In the genomic region with DNA sequence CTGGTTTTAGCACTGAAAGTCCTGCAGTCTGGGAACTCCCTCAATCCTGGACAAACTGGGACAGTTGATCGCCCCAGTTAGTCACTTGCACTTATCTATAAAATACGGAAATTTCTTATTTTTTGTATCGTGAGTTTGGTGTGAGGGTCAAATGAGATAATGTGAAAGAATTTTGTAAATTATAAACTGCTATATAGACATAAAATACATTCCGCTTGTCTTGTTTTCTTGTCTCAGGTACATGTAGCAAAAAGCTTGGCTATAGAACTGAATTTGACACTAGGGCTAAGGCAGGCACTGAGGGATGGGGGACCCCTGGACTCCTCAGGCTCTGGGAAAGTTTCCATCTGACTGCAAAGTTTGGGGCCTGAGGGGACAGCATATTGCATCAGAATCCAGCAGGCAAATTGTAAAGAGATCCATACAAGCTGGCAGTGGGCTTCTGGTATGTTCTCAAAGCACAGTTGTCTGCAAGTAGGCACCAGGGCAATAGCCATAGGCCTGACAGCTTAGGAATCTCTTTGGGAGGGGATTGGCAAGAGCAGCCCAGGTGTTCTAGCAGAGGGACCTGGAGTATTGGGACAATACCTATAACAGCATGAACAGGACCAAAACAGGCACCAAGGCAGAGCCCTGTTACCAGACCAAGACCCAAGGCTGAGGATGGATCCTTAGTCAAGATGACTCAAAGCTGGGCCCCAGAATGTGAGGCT, we compare ENCODE assay signal across 13 cellular contexts.
"Had no signal": no experiment of that assay in that cellular context is flagged by ENCODE, and none has a peak within 500 bp of the region (broad histone marks: within the 10 kb centered on the region; RNA-seq: fewer than 3 reads in every experiment).

No MANE protein-coding gene starts in this region.

- H3K27ac ChIP-seq: cardiac muscle cell, foreskin keratinocyte, left lung, pancreas had no signal

- H3K4me1 ChIP-seq: foreskin keratinocyte, pancreas had no signal

- DNase-seq: activated effector memory CD4-positive, alpha-beta T cell treated with anti-CD3 and anti-CD28 coated beads, Interleukin-2, amount 50 U/mL, for 16 hours; activated T-cell treated with anti-CD3 and anti-CD28 coated beads, Interleukin-2, amount 50 U/mL, for 24 hours; foreskin keratinocyte; head of caudate nucleus; islet precursor cell; left lung; mesendoderm; pancreas; stimulated activated CD4-positive, alpha-beta T cell treated with anti-CD3 and anti-CD28 coated beads, Interleukin-4, amount 100 ng/mL, for 24 hours had no signal

- H3K4me3 ChIP-seq: cardiac muscle cell, left lung, pancreas had no signal

- FAIRE-seq: colon, endothelial cell of umbilical vein, pancreas had no signal

- H3K36me3 ChIP-seq: cardiac muscle cell, left lung, pancreas had no signal

- H3K27me3 Mint-ChIP-seq: activated T-cell treated with anti-CD3 and anti-CD28 coated beads, Interleukin-2, amount 50 U/mL, for 24 hours had no signal

- H3K27ac Mint-ChIP-seq: activated T-cell treated with anti-CD3 and anti-CD28 coated beads, Interleukin-2, amount 50 U/mL, for 24 hours had no signal

- H3K4me3 Mint-ChIP-seq: activated T-cell treated with anti-CD3 and anti-CD28 coated beads, Interleukin-2, amount 50 U/mL, for 24 hours had no signal

- H3K9me3 Mint-ChIP-seq: activated T-cell treated with anti-CD3 and anti-CD28 coated beads, Interleukin-2, amount 50 U/mL, for 24 hours had no signal

- ATAC-seq: activated CD4-positive, CD25-positive, alpha-beta regulatory T cell treated with anti-CD3 and anti-CD28 coated beads, Interleukin-2, amount 50 U/mL, for 24 hours; foreskin keratinocyte; left lung; pancreas had no signal

- H3K27me3 ChIP-seq: cardiac muscle cell, pancreas had no signal

- H3K9me3 ChIP-seq: left lung, pancreas had no signal
